In the genomic region with DNA sequence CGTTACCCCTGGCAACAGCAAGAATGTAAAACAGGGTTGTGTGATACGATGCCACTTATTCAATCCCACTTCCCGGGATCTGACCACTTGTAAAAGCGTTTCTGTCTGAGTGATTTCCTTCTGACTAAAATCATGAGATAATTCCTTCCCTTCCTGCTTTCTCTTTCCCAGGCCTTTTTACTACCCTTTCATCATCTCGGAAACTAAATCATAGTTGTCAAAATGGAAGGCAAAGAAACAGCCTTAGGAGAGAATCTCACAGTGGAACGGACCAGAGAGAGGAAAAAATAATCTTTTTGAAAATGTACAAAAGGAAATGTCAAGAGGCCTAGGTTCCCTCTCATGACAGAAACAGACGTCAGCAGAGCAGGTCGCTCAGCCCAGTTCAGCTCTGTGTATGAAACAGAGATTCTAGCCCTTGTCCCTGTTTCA, we compare ENCODE assay signal across 10 cellular contexts. TPM values are rescaled to one million over a fixed set of nuclear protein-coding genes. Genes with fewer than 3 reads are reported as not detected.
DNase-seq lines count a peak whose midpoint lies in the region; ATAC-seq and TF ChIP-seq lines count a peak whose summit lies in the region.
"Had no signal": no experiment of that assay in that cellular context is flagged by ENCODE, and none has a peak within 500 bp of the region (broad histone marks: within the 10 kb centered on the region; RNA-seq: fewer than 3 reads in every experiment).

No MANE protein-coding gene starts in this region.

- H3K4me3 ChIP-seq in right atrium auricular region (no peak overlapping the region), gastrocnemius medialis (peak overlapping the region in 1 of 4 donors; percentile 3)

- peaks cover 0 to 59% of the 10 kb centered on the region in 2 donors for H3K4me1 ChIP-seq in right atrium auricular region
- H3K4me1 ChIP-seq in gastrocnemius medialis = peaks cover 55 to 60% of the 10 kb centered on the region in 2 donors

- TF ChIP-seq CTCF in right atrium auricular region (IDR thresholded peaks at IDR 0.05) (no peak), gastrocnemius medialis (IDR thresholded peaks at IDR 0.05 in 4 of 5, conservative IDR thresholded peaks at IDR 0.05 in 1 of 5) (no peak)

- DNase-seq in EL = peak; percentile 65
- peak; percentile 91 for DNase-seq in amniotic epithelial cell (ENCODE audit: low read depth)
- DNase-seq in right atrium auricular region (ENCODE audit: low spot score) = no peak
- DNase-seq in gastrocnemius medialis = no peak
- no peak for DNase-seq in activated T-cell treated with anti-CD3 and anti-CD28 coated beads, Interleukin-2, amount 50 U/mL, for 48 hours
- no peak for DNase-seq in activated effector memory CD4-positive, alpha-beta T cell treated with Interleukin-2 at 50 U/mL for 16 hours
- DNase-seq: naive thymus-derived CD8-positive, alpha-beta T cell; NCI-H774 had no signal

- H3K27me3 ChIP-seq in right atrium auricular region (no peaks in the 10 kb centered on the region), gastrocnemius medialis (no peaks in the 10 kb centered on the region)

- ATAC-seq in gastrocnemius medialis = no peak
- no peak for ATAC-seq in HG02938 (IDR thresholded peaks at IDR 0.05; ENCODE audit: unreplicated experiment)
- no peak for ATAC-seq in esophagus mucosa
- ATAC-seq: naive thymus-derived CD8-positive, alpha-beta T cell had no signal

- no peak for TF ChIP-seq POLR2A in gastrocnemius medialis (IDR thresholded peaks at IDR 0.05)

- in situ Hi-C loops in gastrocnemius medialis (cut with MboI; ENCODE audit: low sequenced_read_pairs in 4 of 4) = no loop called here

- H3K9me3 ChIP-seq in right atrium auricular region (no peaks in the 10 kb centered on the region), gastrocnemius medialis (no peaks in the 10 kb centered on the region)

- H3K36me3 ChIP-seq in right atrium auricular region = no peaks in the 10 kb centered on the region
- no peaks in the 10 kb centered on the region for H3K36me3 ChIP-seq in gastrocnemius medialis

- H3K27ac ChIP-seq in right atrium auricular region = peak overlapping the region; percentile 80 to 81
- H3K27ac ChIP-seq in gastrocnemius medialis = peak overlapping the region; percentile 80 to 92 (median 90)

- intact Hi-C loops in gastrocnemius medialis (cut with DNase I; ENCODE audit: low total_unique reads) = loop anchor here (2.0 kb wide), 2 partner anchors 21 to 35 kb away; no protein-coding TSS in a partner anchor

RNA-seq across cellular contexts. Expression of a gene that starts 29.7 kb away (rescaled TPM):
- total RNA-seq in right atrium auricular region (10 to 100 TPM; 21.1 to 23.8 TPM), gastrocnemius medialis (10 to 100 TPM; 19.1 to 60.0 (median 30.2) TPM), esophagus mucosa (3.6 TPM)

Comparison
In these comparisons a context has a peak if more than half of its experiments do, and no peak if none do; other contexts are left out.
1. DNase-seq: peak in EL (single experiment) and amniotic epithelial cell (single experiment); none in right atrium auricular region (single experiment), gastrocnemius medialis (0 of 2), activated T-cell treated with anti-CD3 and anti-CD28 coated beads, Interleukin-2, amount 50 U/mL, for 48 hours (0 of 2) and activated effector memory CD4-positive, alpha-beta T cell treated with Interleukin-2 at 50 U/mL for 16 hours (single experiment).